Comparison of ENCODE assay signal across 16 cellular contexts in the genomic region with DNA sequence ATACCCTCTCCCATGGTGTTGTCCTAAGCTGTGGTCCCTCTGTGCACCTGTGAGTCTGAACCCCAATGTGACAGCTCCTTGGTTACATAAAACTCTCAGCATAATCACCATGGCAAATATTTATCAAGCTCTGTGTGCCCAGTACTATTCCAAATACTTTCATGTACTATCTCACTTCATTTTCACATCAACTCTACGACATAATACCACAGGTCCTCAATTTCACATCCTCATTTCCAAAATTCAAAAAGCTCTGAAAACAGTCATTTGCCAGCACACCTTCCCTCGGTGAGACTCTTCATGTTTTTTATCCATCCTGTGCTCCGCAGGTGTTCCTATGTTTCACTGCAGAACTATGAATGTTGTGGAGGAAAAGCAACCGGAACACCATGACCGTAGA. TPM values are rescaled to one million over a fixed set of nuclear protein-coding genes. Genes with fewer than 3 reads are reported as not detected.
"Had no signal": no experiment of that assay in that cellular context is flagged by ENCODE, and none has a peak within 500 bp of the region (broad histone marks: within the 10 kb centered on the region; RNA-seq: fewer than 3 reads in every experiment).

No MANE protein-coding gene starts in this region.

- H3K4me3 ChIP-seq: dorsolateral prefrontal cortex, psoas muscle, suprapubic skin had no signal

- DNase-seq: activated CD4-positive, alpha-beta T cell treated with anti-CD3 and anti-CD28 coated beads, Interleukin-2, amount 10 ng/mL, durations not matched to agents 24 days and 14 days; activated CD4-positive, CD25-positive, alpha-beta regulatory T cell; activated CD8-positive, alpha-beta memory T cell treated with anti-CD3 and anti-CD28 coated beads, Interleukin-2, amount 50 U/mL, for 48 hours; dorsolateral prefrontal cortex; foreskin fibroblast; left ventricle myocardium superior; psoas muscle; right cardiac atrium; stimulated activated CD4-positive, alpha-beta T cell treated with anti-CD3 and anti-CD28 coated beads, Interleukin-2, amount 100 ng/mL, for 24 hours had no signal

- H3K27me3 ChIP-seq: suprapubic skin had no signal

- H3K9me3 ChIP-seq: psoas muscle, suprapubic skin had no signal

- ATAC-seq: psoas muscle, right cardiac atrium had no signal

- H3K4me1 ChIP-seq: psoas muscle, suprapubic skin had no signal

- H3K27ac ChIP-seq: dorsolateral prefrontal cortex, psoas muscle, suprapubic skin had no signal

- H3K4me3 Mint-ChIP-seq: activated CD4-positive, alpha-beta T cell treated with anti-CD3 and anti-CD28 coated beads, Interleukin-2, amount 10 ng/mL, durations not matched to agents 24 days and 14 days; activated naive CD8-positive, alpha-beta T cell; neural crest cell; stimulated activated naive CD8-positive, alpha-beta T cell treated with anti-CD3 and anti-CD28 coated beads, Interleukin-15, Interleukin-2, amounts not matched to agents 100 ng/mL and 50 ng/mL, for 24 hours; type B pancreatic cell had no signal

- H3K36me3 Mint-ChIP-seq: activated naive CD8-positive, alpha-beta T cell; type B pancreatic cell had no signal

- H3K9me3 Mint-ChIP-seq: activated CD4-positive, alpha-beta T cell treated with anti-CD3 and anti-CD28 coated beads, Interleukin-2, amount 10 ng/mL, durations not matched to agents 24 days and 14 days; neural crest cell; stimulated activated naive CD8-positive, alpha-beta T cell treated with anti-CD3 and anti-CD28 coated beads, Interleukin-15, Interleukin-2, amounts not matched to agents 100 ng/mL and 50 ng/mL, for 24 hours; type B pancreatic cell had no signal

- H3K27me3 Mint-ChIP-seq: stimulated activated naive CD8-positive, alpha-beta T cell treated with anti-CD3 and anti-CD28 coated beads, Interleukin-15, Interleukin-2, amounts not matched to agents 100 ng/mL and 50 ng/mL, for 24 hours; type B pancreatic cell had no signal

- H3K27ac Mint-ChIP-seq: activated CD4-positive, alpha-beta T cell treated with anti-CD3 and anti-CD28 coated beads, Interleukin-2, amount 10 ng/mL, durations not matched to agents 24 days and 14 days; activated naive CD8-positive, alpha-beta T cell; stimulated activated naive CD8-positive, alpha-beta T cell treated with anti-CD3 and anti-CD28 coated beads, Interleukin-15, Interleukin-2, amounts not matched to agents 100 ng/mL and 50 ng/mL, for 24 hours; type B pancreatic cell had no signal

- H3K36me3 ChIP-seq: suprapubic skin had no signal

RNA-seq across cellular contexts. Expression of a gene that starts 47.6 kb away (rescaled TPM):
- total RNA-seq: glomerular endothelial cell, osteoblast had no signal
